In the genomic region with DNA sequence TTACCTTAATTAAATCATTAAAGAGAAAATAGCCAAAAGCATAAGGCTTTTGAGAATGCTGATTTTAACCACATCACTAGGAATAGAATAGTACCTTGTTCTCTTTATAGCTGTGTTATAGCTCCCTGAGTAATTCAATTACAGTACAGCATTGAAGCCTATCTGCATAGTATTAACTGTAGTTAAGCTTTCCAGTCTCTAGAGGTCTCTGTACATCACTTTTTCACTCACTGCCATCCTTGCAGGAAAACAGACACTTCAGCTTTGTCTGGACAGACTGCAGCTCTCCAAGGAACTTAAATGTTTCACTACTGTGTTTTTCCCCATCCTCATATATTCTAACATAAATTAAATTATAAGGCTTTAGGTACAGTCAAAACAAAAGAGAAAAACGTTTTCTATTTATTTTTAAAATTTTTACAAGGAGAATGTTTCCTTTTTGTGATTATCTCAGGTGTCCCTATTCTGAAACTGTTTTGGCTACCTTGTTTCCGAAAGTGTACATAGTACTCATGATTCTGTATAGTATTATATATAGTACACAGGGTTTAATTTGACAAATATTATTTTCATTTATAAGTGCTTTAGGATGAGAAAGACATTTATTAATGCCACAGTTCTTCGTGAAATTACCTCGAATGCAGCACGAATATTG, we compare ENCODE assay signal across 8 cellular contexts.
DNase-seq lines count a peak whose midpoint lies in the region; ATAC-seq and TF ChIP-seq lines count a peak whose summit lies in the region.

No MANE protein-coding gene starts in this region.

- H3K4me1 ChIP-seq in mammary epithelial cell (ENCODE audit: insufficient read depth, low read length) (peaks cover 4% of the 10 kb centered on the region), left lung (no peaks in the 10 kb centered on the region), upper lobe of right lung (no peaks in the 10 kb centered on the region)

- no TSS peak for BruUV-seq in mammary epithelial cell (replicated peaks; lab: Mats Ljungman, UMichigan)

- H3K27ac ChIP-seq in mammary epithelial cell (ENCODE audit: insufficient read depth, low read depth, low read length): no peak overlapping the region
- H3K27ac ChIP-seq in left lung: no peak overlapping the region
- H3K27ac ChIP-seq in upper lobe of right lung: no peak overlapping the region

- H3K9me3 ChIP-seq in mammary epithelial cell (replicated peaks; ENCODE audit: insufficient read depth, low read length) (no peaks in the 10 kb centered on the region), left lung (no peaks in the 10 kb centered on the region), upper lobe of right lung (no peaks in the 10 kb centered on the region)

- no peaks in the 10 kb centered on the region for H4K20me1 ChIP-seq in mammary epithelial cell (ENCODE audit: insufficient read depth, low read length)

- CTCF ChIA-PET in mammary epithelial cell (lab: Charles Lee; ENCODE audit: low non-redundant PET): interaction anchor here (0.5 to 0.7 kb wide), 3 partner anchors 594 to 1452 kb away, joined by 3 to 6 read pairs (median 3); no protein-coding TSS in a partner anchor

- peak; percentile 60 to 71 for TF ChIP-seq CTCF in mammary epithelial cell (conservative IDR thresholded peaks at IDR 0.05 in 1 of 2, IDR thresholded peaks at IDR 0.05 in 1 of 2; ENCODE audit: extremely low read depth in 1 of 2, insufficient read depth in 1 of 2, low read depth in 1 of 2, low read length in 2 of 2)
- peak; percentile 44 to 55 for TF ChIP-seq CTCF in left lung (IDR thresholded peaks at IDR 0.05)
- TF ChIP-seq CTCF in upper lobe of right lung (IDR thresholded peaks at IDR 0.05): peak; percentile 61

- DNase-seq in COLO829 (ENCODE audit: low spot score): peak; percentile 49
- peak; percentile 23 for DNase-seq in NCI-H524 treated with DMSO at 0.1 percent for 48 hours (lab: John Stamatoyannopoulos, UW)
- peak; percentile 53 for DNase-seq in mammary epithelial cell
- no peak for DNase-seq in left lung
- no peak for DNase-seq in upper lobe of right lung
- no peak for DNase-seq in occipital lobe (lab: John Stamatoyannopoulos, UW)

- dilution Hi-C loops in mammary epithelial cell (cut with HindIII; ENCODE audit: low sequenced_read_pairs): no loop called here

- peak overlapping the region; percentile 82 for H2AFZ ChIP-seq in mammary epithelial cell (ENCODE audit: low read depth, low read length)

- H3K36me3 ChIP-seq in mammary epithelial cell (ENCODE audit: insufficient read depth, low read length): no peaks in the 10 kb centered on the region
- H3K36me3 ChIP-seq in left lung: no peaks in the 10 kb centered on the region
- H3K36me3 ChIP-seq in upper lobe of right lung: no peaks in the 10 kb centered on the region

- peak overlapping the region; percentile 96 for H3K4me2 ChIP-seq in mammary epithelial cell (ENCODE audit: insufficient read depth, low read depth, low read length)

- 0% methylated on average over 5 of the region's 5 CpGs for WGBS in mammary epithelial cell (ENCODE audit: low coverage, missing lambda C conversion rate)

- in situ Hi-C loops in mammary epithelial cell (cut with MboI; ENCODE audit: low sequenced_read_pairs in 2 of 2): no loop called here

- ATAC-seq in GM19452 (IDR thresholded peaks at IDR 0.05; ENCODE audit: unreplicated experiment): peak; percentile 61
- peak; percentile 80 for ATAC-seq in HG03469 (IDR thresholded peaks at IDR 0.05; ENCODE audit: unreplicated experiment)
- peak; percentile 97 for ATAC-seq in left lung
- peak; percentile 85 for ATAC-seq in upper lobe of right lung

- no peak overlapping the region for H3K9ac ChIP-seq in mammary epithelial cell (ENCODE audit: insufficient read depth, low read length)

- no peaks in the 10 kb centered on the region for H3K27me3 ChIP-seq in mammary epithelial cell (ENCODE audit: insufficient read depth, low read length)
- no peaks in the 10 kb centered on the region for H3K27me3 ChIP-seq in left lung
- H3K27me3 ChIP-seq in upper lobe of right lung: no peaks in the 10 kb centered on the region

- intact Hi-C loops in mammary epithelial cell (cut with micrococcal nuclease) (loop anchor here (5.0 to 10.0 kb wide), 2 partner anchors 740 to 1453 kb away; no protein-coding TSS in a partner anchor), left lung (cut with DNase I) (no loop called here), upper lobe of right lung (cut with DNase I) (no loop called here)

- peak overlapping the region; percentile 38 to 88 (median 62) for H3K4me3 ChIP-seq in mammary epithelial cell (replicated peaks in 1 of 3; ENCODE audit: insufficient read depth in 1 of 3, low read depth in 2 of 3, low read length in 3 of 3)
- H3K4me3 ChIP-seq in left lung: peak overlapping the region in 1 of 2 donors; percentile 3
- peak overlapping the region; percentile 24 for H3K4me3 ChIP-seq in upper lobe of right lung

- H3K79me2 ChIP-seq in mammary epithelial cell (ENCODE audit: insufficient read depth, low read length): no peaks in the 10 kb centered on the region

Comparison
In these comparisons a context has a peak if more than half of its experiments do, and no peak if none do; other contexts are left out.
1. DNase-seq: peak in COLO829 (single experiment), NCI-H524 treated with DMSO at 0.1 percent for 48 hours (single experiment) and mammary epithelial cell (single experiment); none in left lung (0 of 2), upper lobe of right lung (single experiment) and occipital lobe (single experiment).
2. Peak in every context shown above with its lines, with median percentiles within 50 percentile points of each other: ATAC-seq and CTCF ChIP-seq.